ENCODE assay signal across 24 cellular contexts in genomic region chr17:962650-963049, GRCh38. TPM values are rescaled to one million over a fixed set of nuclear protein-coding genes. Genes with fewer than 3 reads are reported as not detected.
A peak's percentile ranks its signal among the peaks of the same experiment; 100 is the strongest.
DNase-seq lines count a peak whose midpoint lies in the region; ATAC-seq and TF ChIP-seq lines count a peak whose summit lies in the region.
"Had no signal": no experiment of that assay in that cellular context is flagged by ENCODE, and none has a peak within 500 bp of the region (broad histone marks: within the 10 kb centered on the region; RNA-seq: fewer than 3 reads in every experiment).

No MANE protein-coding gene starts in this region.

- no peak for DNase-seq in Caco-2
- no peak for DNase-seq in hepatocyte (ENCODE audit: low spot score)
- DNase-seq in nephron progenitor cell, result peak; percentile 32
- DNase-seq in stimulated activated CD4-positive, alpha-beta T cell treated with anti-CD3 and anti-CD28 coated beads, Interleukin-4, amount 100 ng/mL, for 1 hour, result no peak
- DNase-seq: ACHN; activated CD4-positive, alpha-beta memory T cell treated with anti-CD3 and anti-CD28 coated beads for 36 hours; activated effector memory CD4-positive, alpha-beta T cell treated with Interleukin-2 at 50 U/mL for 16 hours; activated naive CD8-positive, alpha-beta T cell treated with anti-CD3 and anti-CD28 coated beads, Interleukin-2, amount 10 ng/mL, durations not matched to agents 7 days and 5 days; COR-L47; DND-41; effector memory CD8-positive, alpha-beta T cell; left cardiac atrium; midbrain; NCI-H1436 treated with DMSO at 0.1 percent for 48 hours; nucleus accumbens; T-helper 9 cell; uterus had no signal

- peak overlapping the region; percentile 65 for H3K4me2 ChIP-seq in hepatocyte

- BruUV-seq in Caco-2 (replicated peaks; lab: Mats Ljungman, UMichigan), result no TSS peak

- no peak overlapping the region for H3K9ac ChIP-seq in HUES48 (ENCODE audit: low read depth, low read length)
- H3K9ac ChIP-seq: BLaER1 had no signal

- H3K9me3 Mint-ChIP-seq in Caco-2 (ENCODE audit: unreplicated experiment), result no peaks in the 10 kb centered on the region
- H3K9me3 Mint-ChIP-seq in nephron progenitor cell, result peaks cover 5% of the 10 kb centered on the region
- H3K9me3 Mint-ChIP-seq: activated CD4-positive, alpha-beta memory T cell treated with anti-CD3 and anti-CD28 coated beads for 36 hours; activated naive CD8-positive, alpha-beta T cell treated with anti-CD3 and anti-CD28 coated beads, Interleukin-2, amount 10 ng/mL, durations not matched to agents 7 days and 5 days; effector memory CD8-positive, alpha-beta T cell had no signal

- H3K27ac ChIP-seq in HUES48 (ENCODE audit: low read depth, low read length) (peak overlapping the region; percentile 84), hepatocyte (peak overlapping the region; percentile 93)
- H3K27ac ChIP-seq: BLaER1, esophagus muscularis mucosa, uterus had no signal

- WGBS in hepatocyte (ENCODE audit: low lambda C conversion rate, missing lambda C conversion rate), result 50% methylated on average over 11 of the region's 11 CpGs

- H3K27ac Mint-ChIP-seq in Caco-2 (ENCODE audit: unreplicated experiment) (peak overlapping the region; percentile 80), nephron progenitor cell (peak overlapping the region; percentile 74)
- H3K27ac Mint-ChIP-seq: activated CD4-positive, alpha-beta memory T cell treated with anti-CD3 and anti-CD28 coated beads for 36 hours; activated naive CD8-positive, alpha-beta T cell treated with anti-CD3 and anti-CD28 coated beads, Interleukin-2, amount 10 ng/mL, durations not matched to agents 7 days and 5 days; effector memory CD8-positive, alpha-beta T cell had no signal

- peaks cover 53% of the 10 kb centered on the region for H3K36me3 Mint-ChIP-seq in Caco-2 (ENCODE audit: insufficient read depth, unreplicated experiment)
- peaks cover 23% of the 10 kb centered on the region for H3K36me3 Mint-ChIP-seq in nephron progenitor cell (ENCODE audit: low read depth)
- H3K36me3 Mint-ChIP-seq: activated CD4-positive, alpha-beta memory T cell treated with anti-CD3 and anti-CD28 coated beads for 36 hours; activated naive CD8-positive, alpha-beta T cell treated with anti-CD3 and anti-CD28 coated beads, Interleukin-2, amount 10 ng/mL, durations not matched to agents 7 days and 5 days had no signal

- H3K4me1 Mint-ChIP-seq in Caco-2 (ENCODE audit: low read depth, unreplicated experiment) (peaks cover 34% of the 10 kb centered on the region), nephron progenitor cell (peaks cover 70% of the 10 kb centered on the region)
- H3K4me1 Mint-ChIP-seq: activated naive CD8-positive, alpha-beta T cell treated with anti-CD3 and anti-CD28 coated beads, Interleukin-2, amount 10 ng/mL, durations not matched to agents 7 days and 5 days had no signal

- H3K4me3 ChIP-seq in Caco-2 (ENCODE audit: low read depth, low read length) (no peak overlapping the region), HUES48 (ENCODE audit: low read depth, low read length) (no peak overlapping the region), hepatocyte (no peak overlapping the region)
- H3K4me3 ChIP-seq: BLaER1, esophagus muscularis mucosa, uterus had no signal

- H3K4me3 Mint-ChIP-seq in Caco-2 (ENCODE audit: unreplicated experiment) (no peak overlapping the region), nephron progenitor cell (peak overlapping the region; percentile 4)
- H3K4me3 Mint-ChIP-seq: activated CD4-positive, alpha-beta memory T cell treated with anti-CD3 and anti-CD28 coated beads for 36 hours; activated naive CD8-positive, alpha-beta T cell treated with anti-CD3 and anti-CD28 coated beads, Interleukin-2, amount 10 ng/mL, durations not matched to agents 7 days and 5 days; effector memory CD8-positive, alpha-beta T cell had no signal

- H3K36me3 ChIP-seq in Caco-2 (ENCODE audit: control insufficient read depth, insufficient read depth, low read length) (no peaks in the 10 kb centered on the region), HUES48 (ENCODE audit: control insufficient read depth, insufficient read depth, low read length) (no peaks in the 10 kb centered on the region), hepatocyte (replicated peaks; ENCODE audit: insufficient read depth, low read depth) (no peaks in the 10 kb centered on the region)
- H3K36me3 ChIP-seq: esophagus muscularis mucosa, uterus had no signal

- H3K9me3 ChIP-seq in Caco-2, result no peaks in the 10 kb centered on the region
- no peaks in the 10 kb centered on the region for H3K9me3 ChIP-seq in HUES48 (ENCODE audit: control insufficient read depth, insufficient read depth, low read length)
- H3K9me3 ChIP-seq in hepatocyte (ENCODE audit: low read depth), result no peaks in the 10 kb centered on the region
- H3K9me3 ChIP-seq: BLaER1, esophagus muscularis mucosa, uterus had no signal

- peaks cover 50% of the 10 kb centered on the region for H3K4me1 ChIP-seq in Caco-2
- H3K4me1 ChIP-seq in HUES48 (ENCODE audit: control insufficient read depth, insufficient read depth, low read length), result peaks cover 37% of the 10 kb centered on the region
- peaks cover 34% of the 10 kb centered on the region for H3K4me1 ChIP-seq in hepatocyte (ENCODE audit: insufficient read depth)
- H3K4me1 ChIP-seq: uterus had no signal

- H3K9me2 ChIP-seq in hepatocyte (replicated peaks; ENCODE audit: insufficient read depth), result no peaks in the 10 kb centered on the region

- POLR2A ChIA-PET in Caco-2 (lab: Charles Lee), result no interaction called here

- TF ChIP-seq CTCF in Caco-2 (IDR thresholded peaks at IDR 0.05; ENCODE audit: insufficient read depth in 1 of 2, low read depth in 1 of 2, low read length in 1 of 2, severe bottlenecking in 1 of 2, unreplicated experiment in 1 of 2) (no peak), hepatocyte (IDR thresholded peaks at IDR 0.05; ENCODE audit: poor library complexity) (no peak), nephron progenitor cell (IDR thresholded peaks at IDR 0.05) (no peak)

- H4K20me1 ChIP-seq in hepatocyte (ENCODE audit: insufficient read depth, poor library complexity, severe bottlenecking), result peaks cover 6% of the 10 kb centered on the region

- CTCF ChIA-PET in Caco-2 (lab: Charles Lee), result interaction anchor here (0.6 kb wide), 1 partner anchor 11 kb away, joined by 5 read pairs; no protein-coding TSS in a partner anchor

- H3K27me3 Mint-ChIP-seq in Caco-2 (ENCODE audit: insufficient read depth, unreplicated experiment) (no peaks in the 10 kb centered on the region), nephron progenitor cell (ENCODE audit: low read depth, poor library complexity) (peaks cover 3% of the 10 kb centered on the region)

- intact Hi-C loops in Caco-2 (cut with micrococcal nuclease; ENCODE audit: unreplicated experiment), result no loop called here

- H2AFZ ChIP-seq in hepatocyte, result no peak overlapping the region

- H3K79me2 ChIP-seq in hepatocyte, result peaks cover 94% of the 10 kb centered on the region

- no peaks in the 10 kb centered on the region for H3K27me3 ChIP-seq in Caco-2 (replicated peaks; ENCODE audit: control insufficient read depth, insufficient read depth, low read length)
- no peaks in the 10 kb centered on the region for H3K27me3 ChIP-seq in HUES48 (ENCODE audit: control insufficient read depth, insufficient read depth, low read length)
- no peaks in the 10 kb centered on the region for H3K27me3 ChIP-seq in hepatocyte
- H3K27me3 ChIP-seq: BLaER1, esophagus muscularis mucosa, uterus had no signal

- no peak for ATAC-seq in HG02840 (IDR thresholded peaks at IDR 0.05; ENCODE audit: low FRiP score, unreplicated experiment)
- ATAC-seq in HG03097 (IDR thresholded peaks at IDR 0.05; ENCODE audit: low FRiP score, unreplicated experiment), result no peak
- ATAC-seq in HG03175 (IDR thresholded peaks at IDR 0.05; ENCODE audit: unreplicated experiment), result no peak
- ATAC-seq: effector memory CD8-positive, alpha-beta T cell; left cardiac atrium; right cardiac atrium had no signal

RNA-seq across cellular contexts. Expression of gene NXN, which starts 16.9 kb away (rescaled TPM):
- 68.4 and 76.7 TPM in 2 replicates for total RNA-seq in Caco-2 (2022)
- 55.0 and 58.7 TPM in 2 replicates for total RNA-seq in hepatocyte
- polyA plus RNA-seq in hepatocyte, result 74.1 and 88.0 TPM in 2 replicates

RNA-seq across cellular contexts. Expression of gene TIMM22, which starts 34.3 kb away (rescaled TPM):
- 20.1 and 20.6 TPM in 2 replicates for total RNA-seq in Caco-2 (2022)
- total RNA-seq in hepatocyte, result 16.2 and 16.7 TPM in 2 replicates
- 18.4 and 25.3 TPM in 2 replicates for polyA plus RNA-seq in hepatocyte
